Comparison of ENCODE assay signal across 12 cellular contexts in the genomic region with DNA sequence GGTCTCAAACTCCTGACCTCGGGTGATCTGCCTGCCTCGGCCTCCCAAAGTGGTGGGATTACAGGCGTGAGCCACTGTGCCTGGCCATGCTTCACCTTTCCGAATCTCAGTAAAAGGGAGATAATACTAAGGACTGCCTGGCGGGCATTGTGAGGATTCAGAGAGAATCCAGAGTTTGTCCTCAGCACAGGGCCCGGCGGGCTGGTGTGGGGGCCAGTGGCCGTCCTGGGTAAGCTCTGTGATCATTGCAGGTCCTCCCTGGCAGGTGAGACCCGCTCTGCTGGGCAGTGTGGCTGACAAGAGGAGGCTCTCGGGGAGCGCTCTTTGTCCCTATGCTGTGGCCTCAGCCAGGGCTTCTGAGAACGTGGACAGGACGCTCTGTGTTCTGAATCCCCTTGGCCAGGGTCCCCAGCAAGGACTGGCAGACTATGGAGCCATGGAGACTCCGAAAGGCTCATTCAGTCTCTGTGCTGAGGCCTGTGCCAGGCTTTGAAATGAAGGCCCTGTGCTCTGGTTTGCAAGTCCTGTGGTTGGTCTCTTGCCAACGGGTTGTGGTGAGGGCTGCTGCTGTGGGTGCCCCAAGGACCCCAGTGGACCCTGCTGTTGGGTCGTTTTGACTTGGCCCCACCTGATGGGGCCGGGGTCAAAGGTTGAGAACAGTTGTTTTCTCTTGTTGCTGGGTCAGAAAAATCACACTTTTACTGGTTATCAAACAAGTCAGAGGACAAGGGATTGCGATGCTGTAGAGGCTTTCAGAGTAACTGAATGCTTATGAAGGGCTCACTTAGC. TPM values are rescaled to one million over a fixed set of nuclear protein-coding genes. Genes with fewer than 3 reads are reported as not detected.
A peak's percentile ranks its signal among the peaks of the same experiment; 100 is the strongest.
DNase-seq lines count a peak whose midpoint lies in the region; ATAC-seq and TF ChIP-seq lines count a peak whose summit lies in the region.
"Had no signal": no experiment of that assay in that cellular context is flagged by ENCODE, and none has a peak within 500 bp of the region (broad histone marks: within the 10 kb centered on the region; RNA-seq: fewer than 3 reads in every experiment).

No MANE protein-coding gene starts in this region.

- H3K4me3 Mint-ChIP-seq in activated T-cell treated with anti-CD3 and anti-CD28 coated beads, Interleukin-2, amount 50 U/mL, for 4 hours = peak overlapping the region; percentile 80
- H3K4me3 Mint-ChIP-seq in activated CD4-positive, alpha-beta memory T cell treated with anti-CD3 and anti-CD28 coated beads, Interleukin-2, amount 10 ng/mL, durations not matched to agents 7 days and 5 days = peak overlapping the region; percentile 77
- H3K4me3 Mint-ChIP-seq in immature natural killer cell = peak overlapping the region; percentile 23 to 81 (median 43)

- H3K9ac ChIP-seq in stomach smooth muscle (ENCODE audit: low read length in 2 of 2) (peak overlapping the region; percentile 21 to 66), MM.1S (ENCODE audit: low read length) (no peak overlapping the region)

- peak overlapping the region; percentile 52 for H3K27ac Mint-ChIP-seq in activated CD4-positive, alpha-beta memory T cell treated with anti-CD3 and anti-CD28 coated beads, Interleukin-2, amount 10 ng/mL, durations not matched to agents 7 days and 5 days
- H3K27ac Mint-ChIP-seq in immature natural killer cell = peak overlapping the region in 5 of 6 donors; percentile 51 to 70 (median 64)

- peaks cover 25% of the 10 kb centered on the region for H3K4me1 Mint-ChIP-seq in activated T-cell treated with anti-CD3 and anti-CD28 coated beads, Interleukin-2, amount 50 U/mL, for 4 hours (ENCODE audit: low read depth)
- H3K4me1 Mint-ChIP-seq in activated CD4-positive, alpha-beta memory T cell treated with anti-CD3 and anti-CD28 coated beads, Interleukin-2, amount 10 ng/mL, durations not matched to agents 7 days and 5 days = peaks cover 45% of the 10 kb centered on the region
- peaks cover 27 to 29% of the 10 kb centered on the region in 2 donors for H3K4me1 Mint-ChIP-seq in immature natural killer cell

- no peaks in the 10 kb centered on the region for H3K9me2 ChIP-seq in MM.1S (replicated peaks; ENCODE audit: insufficient read depth, low read length)

- peaks cover 59% of the 10 kb centered on the region for H3K79me2 ChIP-seq in MM.1S (ENCODE audit: low read length)

- no peaks in the 10 kb centered on the region for H3K27me3 Mint-ChIP-seq in activated T-cell treated with anti-CD3 and anti-CD28 coated beads, Interleukin-2, amount 50 U/mL, for 4 hours (ENCODE audit: low read depth)
- H3K27me3 Mint-ChIP-seq in activated CD4-positive, alpha-beta memory T cell treated with anti-CD3 and anti-CD28 coated beads, Interleukin-2, amount 10 ng/mL, durations not matched to agents 7 days and 5 days = peaks cover 7% of the 10 kb centered on the region
- no peaks in the 10 kb centered on the region for H3K27me3 Mint-ChIP-seq in immature natural killer cell (ENCODE audit: low read depth in 3 of 3)

- POLR2A ChIA-PET in activated CD4-positive, alpha-beta memory T cell treated with anti-CD3 and anti-CD28 coated beads, Interleukin-2, amount 10 ng/mL, durations not matched to agents 7 days and 5 days (lab: Charles Lee) = no interaction called here

- no peak overlapping the region for H3K4me2 ChIP-seq in MM.1S (ENCODE audit: low read depth, low read length)

- no peak for TF ChIP-seq CTCF in MM.1S (IDR thresholded peaks at IDR 0.05; ENCODE audit: low read length)

- peaks cover 9% of the 10 kb centered on the region; the same call in 1 of the 2 replicates for H3F3A ChIP-seq in MM.1S (ENCODE audit: insufficient read depth, low read length)

- CTCF ChIA-PET in activated CD4-positive, alpha-beta memory T cell treated with anti-CD3 and anti-CD28 coated beads, Interleukin-2, amount 10 ng/mL, durations not matched to agents 7 days and 5 days (lab: Charles Lee) = no interaction called here

- H2AFZ ChIP-seq in MM.1S (ENCODE audit: low read length) = no peak overlapping the region

- H3K9me3 Mint-ChIP-seq in activated T-cell treated with anti-CD3 and anti-CD28 coated beads, Interleukin-2, amount 50 U/mL, for 4 hours = no peaks in the 10 kb centered on the region
- no peaks in the 10 kb centered on the region for H3K9me3 Mint-ChIP-seq in activated CD4-positive, alpha-beta memory T cell treated with anti-CD3 and anti-CD28 coated beads, Interleukin-2, amount 10 ng/mL, durations not matched to agents 7 days and 5 days
- H3K9me3 Mint-ChIP-seq in immature natural killer cell = no peaks in the 10 kb centered on the region

- DNase-seq in activated T-cell treated with anti-CD3 and anti-CD28 coated beads, Interleukin-2, amount 50 U/mL, for 4 hours = no peak
- no peak for DNase-seq in activated T-cell treated with anti-CD3 and anti-CD28 coated beads, Interleukin-2, amount 50 U/mL, for 48 hours
- DNase-seq in activated CD4-positive, alpha-beta memory T cell treated with anti-CD3 and anti-CD28 coated beads, Interleukin-2, amount 10 ng/mL, durations not matched to agents 7 days and 5 days = no peak
- no peak for DNase-seq in immature natural killer cell
- no peak for DNase-seq in MM.1S
- no peak for DNase-seq in putamen (ENCODE audit: low spot score)
- no peak for DNase-seq in RKO (ENCODE audit: low spot score)
- DNase-seq: OCI-M1; stimulated activated CD8-positive, alpha-beta memory T cell treated with anti-CD3 and anti-CD28 coated beads, Interleukin-4, amount 100 ng/mL, for 48 hours had no signal

- peak overlapping the region; percentile 50 to 90 for H3K4me3 ChIP-seq in stomach smooth muscle (ENCODE audit: low read length in 2 of 2)
- H3K4me3 ChIP-seq in MM.1S (ENCODE audit: low read length) = no peak overlapping the region

- H3K9me3 ChIP-seq in stomach smooth muscle (ENCODE audit: control insufficient read depth in 2 of 2, low read length in 2 of 2) = no peaks in the 10 kb centered on the region
- H3K9me3 ChIP-seq in MM.1S (replicated peaks; ENCODE audit: insufficient read depth, low read length) = no peaks in the 10 kb centered on the region

- peaks cover 11 to 14% of the 10 kb centered on the region in 2 donors for H3K36me3 ChIP-seq in stomach smooth muscle (ENCODE audit: control insufficient read depth in 2 of 2, insufficient read depth in 2 of 2, low read length in 2 of 2)
- no peaks in the 10 kb centered on the region for H3K36me3 ChIP-seq in MM.1S (replicated peaks; ENCODE audit: insufficient read depth, low read length)

- peak overlapping the region; percentile 97 for H3K27ac ChIP-seq in stomach smooth muscle (ENCODE audit: low read length)
- no peak overlapping the region for H3K27ac ChIP-seq in MM.1S (ENCODE audit: low read length)

- H3K36me3 Mint-ChIP-seq in activated T-cell treated with anti-CD3 and anti-CD28 coated beads, Interleukin-2, amount 50 U/mL, for 4 hours (ENCODE audit: insufficient read depth) = peaks cover 1% of the 10 kb centered on the region
- H3K36me3 Mint-ChIP-seq in activated CD4-positive, alpha-beta memory T cell treated with anti-CD3 and anti-CD28 coated beads, Interleukin-2, amount 10 ng/mL, durations not matched to agents 7 days and 5 days (ENCODE audit: low read depth) = peaks cover 5% of the 10 kb centered on the region
- no peaks in the 10 kb centered on the region for H3K36me3 Mint-ChIP-seq in immature natural killer cell

- ATAC-seq in activated T-cell treated with anti-CD3 and anti-CD28 coated beads, Interleukin-2, amount 50 U/mL, for 4 hours = no peak
- ATAC-seq: sciatic nerve had no signal

- H3K4me1 ChIP-seq in stomach smooth muscle (ENCODE audit: control insufficient read depth, insufficient read depth, low read length) (peaks cover 72% of the 10 kb centered on the region), MM.1S (ENCODE audit: low read length) (peaks cover 22% of the 10 kb centered on the region)

- no peaks in the 10 kb centered on the region for H3K27me3 ChIP-seq in stomach smooth muscle (ENCODE audit: control insufficient read depth in 1 of 2, insufficient read depth in 2 of 2, low read length in 2 of 2)
- H3K27me3 ChIP-seq in MM.1S (replicated peaks; ENCODE audit: insufficient read depth, low read length) = no peaks in the 10 kb centered on the region

- no peaks in the 10 kb centered on the region for H4K20me1 ChIP-seq in MM.1S (ENCODE audit: insufficient read depth, low read length)

RNA-seq across cellular contexts. Expression of a gene that starts 2.1 kb away (rescaled TPM):
- total RNA-seq in activated T-cell treated with anti-CD3 and anti-CD28 coated beads, Interleukin-2, amount 50 U/mL, for 4 hours = 1 to 10 TPM; 5.8 to 8.4 (median 7.1) TPM
- total RNA-seq in activated CD4-positive, alpha-beta memory T cell treated with anti-CD3 and anti-CD28 coated beads, Interleukin-2, amount 10 ng/mL, durations not matched to agents 7 days and 5 days = 10 to 100 TPM; 25.8 to 26.0 TPM
- 1 to 10 TPM; 4.8 to 7.0 (median 5.0) TPM for polyA plus RNA-seq in immature natural killer cell

RNA-seq across cellular contexts. Expression of a gene that starts 37.7 kb away (rescaled TPM):
- total RNA-seq in activated T-cell treated with anti-CD3 and anti-CD28 coated beads, Interleukin-2, amount 50 U/mL, for 4 hours = under 1 TPM in 2 of 3 donors, not detected in 1; 0.10 to 0.18 TPM
- not detected for total RNA-seq in activated CD4-positive, alpha-beta memory T cell treated with anti-CD3 and anti-CD28 coated beads, Interleukin-2, amount 10 ng/mL, durations not matched to agents 7 days and 5 days
- not detected for polyA plus RNA-seq in immature natural killer cell
- total RNA-seq: M059J had no signal
